Comparison of ENCODE assay signal across 14 cellular contexts in the genomic region with DNA sequence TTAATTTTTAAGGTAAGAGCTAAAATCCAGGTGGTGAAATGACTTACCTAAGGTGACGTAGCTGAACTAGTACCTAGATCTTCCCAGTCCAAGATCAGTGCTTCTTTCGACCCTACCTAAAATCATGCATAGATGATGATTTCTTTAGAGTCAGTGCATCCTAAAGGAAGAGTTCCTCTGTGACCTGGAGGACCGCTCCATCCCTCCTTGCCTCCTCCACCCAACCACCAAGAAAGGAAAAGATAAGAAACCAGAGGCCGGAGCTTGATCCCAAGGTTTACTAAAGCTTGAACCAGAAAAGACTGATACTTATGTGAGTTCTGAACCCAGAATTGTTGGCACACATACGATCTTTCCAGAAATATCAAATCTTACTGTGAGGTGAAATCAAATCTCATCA.
DNase-seq lines count a peak whose midpoint lies in the region; ATAC-seq and TF ChIP-seq lines count a peak whose summit lies in the region.
"Had no signal": no experiment of that assay in that cellular context is flagged by ENCODE, and none has a peak within 500 bp of the region (broad histone marks: within the 10 kb centered on the region; RNA-seq: fewer than 3 reads in every experiment).

No MANE protein-coding gene starts in this region.

- peaks cover 19% of the 10 kb centered on the region for H3K4me1 Mint-ChIP-seq in activated CD4-positive, alpha-beta T cell treated with anti-CD3 and anti-CD28 coated beads, Interleukin-2, amount 10 ng/mL, durations not matched to agents 24 days and 14 days
- peaks cover 8 to 26% (median 16%) of the 10 kb centered on the region in 3 donors for H3K4me1 Mint-ChIP-seq in CD8-positive, alpha-beta memory T cell
- peaks cover 16 to 20% (median 20%) of the 10 kb centered on the region in 3 donors for H3K4me1 Mint-ChIP-seq in T-cell

- POLR2A ChIA-PET in CD8-positive, alpha-beta memory T cell (lab: Charles Lee), result no interaction called here
- POLR2A ChIA-PET in T-cell (lab: Charles Lee), result no interaction called here

- no peak overlapping the region for H3K4me3 ChIP-seq in CD8-positive, alpha-beta memory T cell (ENCODE audit: low read length)
- no peak overlapping the region for H3K4me3 ChIP-seq in stomach

- no peak for TF ChIP-seq CTCF in stomach (IDR thresholded peaks at IDR 0.05)

- no peaks in the 10 kb centered on the region for H3K9me3 ChIP-seq in CD8-positive, alpha-beta memory T cell (ENCODE audit: low read length)
- H3K9me3 ChIP-seq in stomach, result no peaks in the 10 kb centered on the region
- H3K9me3 ChIP-seq: BE2C had no signal

- intact Hi-C loops in activated CD4-positive, alpha-beta T cell treated with anti-CD3 and anti-CD28 coated beads, Interleukin-2, amount 10 ng/mL, durations not matched to agents 24 days and 14 days (cut with micrococcal nuclease), result loop anchor here (2.0 kb wide), 1 partner anchor 20 kb away; no protein-coding TSS in a partner anchor
- intact Hi-C loops in stomach (cut with DNase I; ENCODE audit: low total_unique reads), result no loop called here

- no peak overlapping the region for H3K4me3 Mint-ChIP-seq in activated CD4-positive, alpha-beta T cell treated with anti-CD3 and anti-CD28 coated beads, Interleukin-2, amount 10 ng/mL, durations not matched to agents 24 days and 14 days
- H3K4me3 Mint-ChIP-seq in CD8-positive, alpha-beta memory T cell, result peak overlapping the region in 1 of 7 donors; percentile 3
- no peak overlapping the region for H3K4me3 Mint-ChIP-seq in T-cell
- H3K4me3 Mint-ChIP-seq: CD14-positive monocyte had no signal

- peaks cover 1% of the 10 kb centered on the region for H3K27me3 Mint-ChIP-seq in activated CD4-positive, alpha-beta T cell treated with anti-CD3 and anti-CD28 coated beads, Interleukin-2, amount 10 ng/mL, durations not matched to agents 24 days and 14 days
- H3K27me3 Mint-ChIP-seq in CD8-positive, alpha-beta memory T cell, result no peaks in the 10 kb centered on the region
- no peaks in the 10 kb centered on the region for H3K27me3 Mint-ChIP-seq in T-cell

- TF ChIP-seq POLR2A in stomach (IDR thresholded peaks at IDR 0.05), result no peak

- peak; percentile 42 for DNase-seq in activated CD4-positive, alpha-beta T cell treated with anti-CD3 and anti-CD28 coated beads, Interleukin-2, amount 10 ng/mL, durations not matched to agents 24 days and 14 days
- DNase-seq in activated CD4-positive, alpha-beta T cell treated with anti-CD3 and anti-CD28 coated beads for 4 hours, result no peak
- no peak for DNase-seq in CD8-positive, alpha-beta memory T cell
- DNase-seq in OCI-M1 (lab: John Stamatoyannopoulos, UW), result peak; percentile 82
- DNase-seq in T-cell, result no peak
- no peak for DNase-seq in stomach
- DNase-seq: 8988T, BE2C, Calu3, DMS 273 treated with DMSO at 0.1 percent for 48 hours had no signal

- peak overlapping the region; percentile 4 for H3K27ac Mint-ChIP-seq in activated CD4-positive, alpha-beta T cell treated with anti-CD3 and anti-CD28 coated beads, Interleukin-2, amount 10 ng/mL, durations not matched to agents 24 days and 14 days
- peak overlapping the region in 1 of 8 donors; percentile 6 for H3K27ac Mint-ChIP-seq in CD8-positive, alpha-beta memory T cell
- no peak overlapping the region for H3K27ac Mint-ChIP-seq in T-cell
- H3K27ac Mint-ChIP-seq: CD14-positive monocyte had no signal

- no peaks in the 10 kb centered on the region for H3K36me3 ChIP-seq in CD8-positive, alpha-beta memory T cell (ENCODE audit: insufficient read depth, low read length)
- H3K36me3 ChIP-seq in stomach, result no peaks in the 10 kb centered on the region
- H3K36me3 ChIP-seq: BE2C had no signal

- 83 to 92% (median 85%) methylated on average over 5 of the region's 5 CpGs for WGBS in stomach, 5 donors

- no peaks in the 10 kb centered on the region for H3K27me3 ChIP-seq in CD8-positive, alpha-beta memory T cell (ENCODE audit: insufficient read depth, low read length, poor library complexity, severe bottlenecking)
- H3K27me3 ChIP-seq in stomach, result no peaks in the 10 kb centered on the region
- H3K27me3 ChIP-seq: BE2C had no signal

- CTCF ChIA-PET in CD8-positive, alpha-beta memory T cell (lab: Charles Lee), result interaction anchor here (1.6 kb wide), 1 partner anchor 14 kb away, joined by 7 read pairs; no protein-coding TSS in a partner anchor
- CTCF ChIA-PET in T-cell (lab: Charles Lee), result interaction anchor here (1.0 to 1.6 kb wide), 3 partner anchors 12 to 18 kb away, joined by 3 read pairs; no protein-coding TSS in a partner anchor

- peaks cover 2% of the 10 kb centered on the region for H3K36me3 Mint-ChIP-seq in activated CD4-positive, alpha-beta T cell treated with anti-CD3 and anti-CD28 coated beads, Interleukin-2, amount 10 ng/mL, durations not matched to agents 24 days and 14 days (ENCODE audit: low read depth)
- no peaks in the 10 kb centered on the region for H3K36me3 Mint-ChIP-seq in CD8-positive, alpha-beta memory T cell
- no peaks in the 10 kb centered on the region for H3K36me3 Mint-ChIP-seq in T-cell
- H3K36me3 Mint-ChIP-seq: CD14-positive monocyte had no signal

- no peak for ATAC-seq in T-cell (replicated peaks in 1 of 4)
- no peak for ATAC-seq in GM18858 (IDR thresholded peaks at IDR 0.05; ENCODE audit: unreplicated experiment)
- ATAC-seq: HCT116 had no signal

- H3K9me3 Mint-ChIP-seq in activated CD4-positive, alpha-beta T cell treated with anti-CD3 and anti-CD28 coated beads, Interleukin-2, amount 10 ng/mL, durations not matched to agents 24 days and 14 days, result peaks cover 16% of the 10 kb centered on the region
- no peaks in the 10 kb centered on the region for H3K9me3 Mint-ChIP-seq in CD8-positive, alpha-beta memory T cell
- H3K9me3 Mint-ChIP-seq in T-cell, result peaks cover 0 to 3% (median 0%) of the 10 kb centered on the region in 3 donors

- H3K27ac ChIP-seq in CD8-positive, alpha-beta memory T cell (ENCODE audit: low read depth, low read length), result peak overlapping the region; percentile 12
- no peak overlapping the region for H3K27ac ChIP-seq in stomach
- H3K27ac ChIP-seq: HL-60 had no signal

- no peak for TF ChIP-seq EP300 in stomach (IDR thresholded peaks at IDR 0.05)

- H3K4me1 ChIP-seq in CD8-positive, alpha-beta memory T cell (ENCODE audit: insufficient read depth, low read length), result peaks cover 5% of the 10 kb centered on the region
- H3K4me1 ChIP-seq in stomach, result peaks cover 4 to 24% (median 14%) of the 10 kb centered on the region in 4 donors

Comparison
In these comparisons a context has a peak if more than half of its experiments do, and no peak if none do; other contexts are left out.
1. DNase-seq: peak in activated CD4-positive, alpha-beta T cell treated with anti-CD3 and anti-CD28 coated beads, Interleukin-2, amount 10 ng/mL, durations not matched to agents 24 days and 14 days (single experiment) and OCI-M1 (single experiment); none in activated CD4-positive, alpha-beta T cell treated with anti-CD3 and anti-CD28 coated beads for 4 hours (0 of 2), CD8-positive, alpha-beta memory T cell (0 of 5), T-cell (0 of 34) and stomach (single experiment).